In the genomic region with DNA sequence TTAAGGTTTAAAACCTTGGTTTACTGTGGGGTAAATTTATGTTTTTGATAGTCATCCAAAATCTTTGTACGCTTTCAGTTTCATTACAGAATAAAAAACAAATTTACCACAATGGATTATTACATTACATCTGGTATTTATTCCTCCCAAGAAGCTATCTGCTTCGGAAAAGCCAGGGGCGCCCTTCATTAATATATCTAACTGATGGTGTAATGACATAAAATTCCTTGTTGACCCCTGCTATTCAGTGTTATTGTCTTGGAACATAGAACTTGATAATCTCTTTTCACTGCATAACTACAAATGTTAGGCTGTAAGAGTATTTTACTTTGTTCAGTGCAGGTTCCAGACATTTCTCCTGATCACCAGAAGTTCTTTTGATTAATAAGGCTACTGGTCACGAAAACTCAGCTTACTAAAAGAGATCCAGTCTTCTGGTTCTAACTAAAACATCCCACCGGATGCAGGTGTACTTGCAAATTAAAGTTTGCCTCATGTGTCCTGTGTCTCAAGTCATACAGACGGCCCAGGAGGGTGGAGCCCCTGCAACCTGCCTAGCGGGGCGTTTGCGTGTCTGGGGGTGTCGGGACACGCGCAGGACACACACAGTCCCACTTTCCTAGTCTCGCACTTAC, we compare ENCODE assay signal across 8 cellular contexts. TPM values are rescaled to one million over a fixed set of nuclear protein-coding genes. Genes with fewer than 3 reads are reported as not detected.
A peak's percentile ranks its signal among the peaks of the same experiment; 100 is the strongest.
DNase-seq lines count a peak whose midpoint lies in the region; ATAC-seq and TF ChIP-seq lines count a peak whose summit lies in the region.

No MANE protein-coding gene starts in this region.

- no peaks in the 10 kb centered on the region for H3K9me3 Mint-ChIP-seq in CD14-positive monocyte
- H3K9me3 Mint-ChIP-seq in natural killer cell treated with Interleukin-12 subunit alpha and Interleukin-12 subunit beta and Interleukin-15 and Interleukin-18, amount 100 ng/mL, for 72 hours: no peaks in the 10 kb centered on the region

- ATAC-seq in natural killer cell treated with Interleukin-12 subunit alpha and Interleukin-12 subunit beta and Interleukin-15 and Interleukin-18, amount 100 ng/mL, for 72 hours: no peak

- H3K36me3 Mint-ChIP-seq in CD14-positive monocyte: no peaks in the 10 kb centered on the region
- no peaks in the 10 kb centered on the region for H3K36me3 Mint-ChIP-seq in natural killer cell treated with Interleukin-12 subunit alpha and Interleukin-12 subunit beta and Interleukin-15 and Interleukin-18, amount 100 ng/mL, for 72 hours

- no peak for DNase-seq in CD14-positive monocyte (ENCODE audit: low spot score)
- DNase-seq in LNCaP clone FGC (ENCODE audit: low read depth): no peak
- DNase-seq in choroid plexus epithelial cell (ENCODE audit: low read depth): no peak
- DNase-seq in natural killer cell treated with Interleukin-12 subunit alpha and Interleukin-12 subunit beta and Interleukin-15 and Interleukin-18, amount 100 ng/mL, for 72 hours (ENCODE audit: low spot score): no peak
- no peak for DNase-seq in NCI-H446 treated with DMSO at 0.1 percent for 48 hours (lab: John Stamatoyannopoulos, UW)
- DNase-seq in posterior cingulate gyrus: no peak
- DNase-seq in NCI-H345 treated with DMSO at 0.1 percent for 48 hours (lab: John Stamatoyannopoulos, UW; ENCODE audit: unreplicated experiment): no peak
- DNase-seq in NCI-H1092 treated with DMSO at 0.1 percent for 48 hours (lab: John Stamatoyannopoulos, UW): no peak

- intact Hi-C loops in CD14-positive monocyte (cut with micrococcal nuclease) (loop anchor here (2.0 to 10.0 kb wide), 3 partner anchors 217 to 403 kb away; a partner anchor contains a TSS), posterior cingulate gyrus (cut with DNase I) (loop anchor here (2.0 to 5.0 kb wide), 3 partner anchors 46 to 327 kb away; a partner anchor contains a TSS)

- peaks cover 0 to 1% (median 0%) of the 10 kb centered on the region in 3 donors for H3K27me3 Mint-ChIP-seq in CD14-positive monocyte (ENCODE audit: low read depth in 3 of 3)
- no peaks in the 10 kb centered on the region for H3K27me3 Mint-ChIP-seq in natural killer cell treated with Interleukin-12 subunit alpha and Interleukin-12 subunit beta and Interleukin-15 and Interleukin-18, amount 100 ng/mL, for 72 hours

- peak overlapping the region; percentile 70 to 90 (median 83) for H3K27ac Mint-ChIP-seq in CD14-positive monocyte
- H3K27ac Mint-ChIP-seq in natural killer cell treated with Interleukin-12 subunit alpha and Interleukin-12 subunit beta and Interleukin-15 and Interleukin-18, amount 100 ng/mL, for 72 hours: peak overlapping the region; percentile 88 to 91

- peak overlapping the region; percentile 93 to 98 for H3K4me3 Mint-ChIP-seq in CD14-positive monocyte
- H3K4me3 Mint-ChIP-seq in natural killer cell treated with Interleukin-12 subunit alpha and Interleukin-12 subunit beta and Interleukin-15 and Interleukin-18, amount 100 ng/mL, for 72 hours: peak overlapping the region; percentile 100

- peaks cover 4% of the 10 kb centered on the region for H3K4me1 Mint-ChIP-seq in CD14-positive monocyte
- H3K4me1 Mint-ChIP-seq in natural killer cell treated with Interleukin-12 subunit alpha and Interleukin-12 subunit beta and Interleukin-15 and Interleukin-18, amount 100 ng/mL, for 72 hours (ENCODE audit: low read depth in 2 of 2): peaks cover 7 to 17% of the 10 kb centered on the region in 2 donors

- TF ChIP-seq CTCF in CD14-positive monocyte (IDR thresholded peaks at IDR 0.05) (no peak), LNCaP clone FGC (IDR thresholded peaks at IDR 0.05; ENCODE audit: control insufficient read depth, extremely low read depth, insufficient read depth) (no peak), choroid plexus epithelial cell (conservative IDR thresholded peaks at IDR 0.05; ENCODE audit: low read depth, low read length) (no peak)

- H3K4me3 ChIP-seq in LNCaP clone FGC (ENCODE audit: low read depth, low read length) (peak overlapping the region; percentile 71), choroid plexus epithelial cell (ENCODE audit: low read depth, low read length) (peak overlapping the region; percentile 80)

RNA-seq across cellular contexts. Expression of a gene that starts 0.6 kb away (rescaled TPM):
- 1 to 10 TPM in 1 of 2 donors, under 1 TPM in 1; 0.89 to 1.1 TPM for polyA plus RNA-seq in CD14-positive monocyte
- total RNA-seq in natural killer cell treated with Interleukin-12 subunit alpha and Interleukin-12 subunit beta and Interleukin-15 and Interleukin-18, amount 100 ng/mL, for 72 hours: 10 to 100 TPM; 15.5 to 16.7 TPM
